ENCODE assay signal across 20 cellular contexts in genomic region chr5:124783794-124784193, GRCh38. TPM values are rescaled to one million over a fixed set of nuclear protein-coding genes. Genes with fewer than 3 reads are reported as not detected.
DNase-seq lines count a peak whose midpoint lies in the region; ATAC-seq and TF ChIP-seq lines count a peak whose summit lies in the region.
"Had no signal": no experiment of that assay in that cellular context is flagged by ENCODE, and none has a peak within 500 bp of the region (broad histone marks: within the 10 kb centered on the region; RNA-seq: fewer than 3 reads in every experiment).

No MANE protein-coding gene starts in this region.

- ATAC-seq in GM18505 (IDR thresholded peaks at IDR 0.05; ENCODE audit: unreplicated experiment) = no peak
- ATAC-seq: left colon had no signal

- TF ChIP-seq CTCF in choroid plexus epithelial cell (conservative IDR thresholded peaks at IDR 0.05; ENCODE audit: low read depth, low read length) = no peak
- no peak for TF ChIP-seq CTCF in liver (IDR thresholded peaks at IDR 0.05; ENCODE audit: low read depth, low read length, missing input control)
- no peak for TF ChIP-seq CTCF in MM.1S (IDR thresholded peaks at IDR 0.05; ENCODE audit: low read length)

- WGBS in liver = 28% methylated on average over 2 of the region's 2 CpGs

- no peak overlapping the region for H3K4me2 ChIP-seq in MM.1S (ENCODE audit: low read depth, low read length)

- H3K79me2 ChIP-seq in MM.1S (ENCODE audit: low read length) = no peaks in the 10 kb centered on the region

- no peaks in the 10 kb centered on the region for H4K20me1 ChIP-seq in MM.1S (ENCODE audit: insufficient read depth, low read length)

- H3K27ac ChIP-seq in liver (ENCODE audit: low read depth in 1 of 2, low read length in 2 of 2) = peak overlapping the region; percentile 64 to 86
- no peak overlapping the region for H3K27ac ChIP-seq in MM.1S (ENCODE audit: low read length)
- H3K27ac ChIP-seq: HL-60, Peyer's patch had no signal

- no peak overlapping the region for H2AFZ ChIP-seq in MM.1S (ENCODE audit: low read length)

- no peaks in the 10 kb centered on the region for H3K27me3 ChIP-seq in liver (ENCODE audit: control insufficient read depth in 4 of 4, insufficient read depth in 4 of 4, low read length in 3 of 4)
- H3K27me3 ChIP-seq in MM.1S (replicated peaks; ENCODE audit: insufficient read depth, low read length) = no peaks in the 10 kb centered on the region
- H3K27me3 ChIP-seq: Peyer's patch had no signal

- H3K36me3 ChIP-seq in liver (ENCODE audit: control insufficient read depth in 4 of 4, insufficient read depth in 3 of 4, low read depth in 1 of 4, low read length in 3 of 4) (no peaks in the 10 kb centered on the region), MM.1S (replicated peaks; ENCODE audit: insufficient read depth, low read length) (no peaks in the 10 kb centered on the region)
- H3K36me3 ChIP-seq: Peyer's patch had no signal

- H3K9me2 ChIP-seq in MM.1S (replicated peaks; ENCODE audit: insufficient read depth, low read length) = no peaks in the 10 kb centered on the region

- H3K4me1 ChIP-seq in liver (ENCODE audit: control insufficient read depth in 4 of 4, insufficient read depth in 4 of 4, low read length in 3 of 4) (peaks cover 0 to 13% (median 2%) of the 10 kb centered on the region in 4 donors), MM.1S (ENCODE audit: low read length) (no peaks in the 10 kb centered on the region)
- H3K4me1 ChIP-seq: Peyer's patch had no signal

- no peak for TF ChIP-seq POLR2A in GM18505 (IDR thresholded peaks at IDR 0.05; ENCODE audit: borderline replicate concordance, extremely low read depth, insufficient read depth, insufficient read length)

- H3F3A ChIP-seq in MM.1S (ENCODE audit: insufficient read depth, low read length) = no peaks in the 10 kb centered on the region

- TF ChIP-seq RAD21 in liver (IDR thresholded peaks at IDR 0.05) = peak; percentile 62 to 65

- no peak overlapping the region for H3K9ac ChIP-seq in liver (ENCODE audit: low read depth in 1 of 2, low read length in 2 of 2)
- H3K9ac ChIP-seq in MM.1S (ENCODE audit: low read length) = no peak overlapping the region

- H3K9me3 ChIP-seq in liver (ENCODE audit: control insufficient read depth in 4 of 4, low read length in 3 of 4) (peaks cover 0 to 5% (median 2%) of the 10 kb centered on the region in 4 donors), MM.1S (replicated peaks; ENCODE audit: insufficient read depth, low read length) (no peaks in the 10 kb centered on the region)
- H3K9me3 ChIP-seq: Peyer's patch had no signal

- no peak overlapping the region for H3K4me3 ChIP-seq in choroid plexus epithelial cell (ENCODE audit: low read depth, low read length)
- H3K4me3 ChIP-seq in liver (ENCODE audit: low read depth in 1 of 3, low read length in 3 of 3) = no peak overlapping the region
- no peak overlapping the region for H3K4me3 ChIP-seq in MM.1S (ENCODE audit: low read length)
- H3K4me3 ChIP-seq: Peyer's patch had no signal

- DNase-seq in AG08395 (ENCODE audit: low spot score) (peak; percentile 55), LHCN-M2 (ENCODE audit: low read depth) (peak; percentile 64), choroid plexus epithelial cell (ENCODE audit: low read depth) (peak; percentile 72), iPS-NIHi7 (ENCODE audit: extremely low spot score) (no peak), MM.1S (no peak), COLO829 (ENCODE audit: low spot score) (no peak)
- DNase-seq: activated CD4-positive, CD25-positive, alpha-beta regulatory T cell treated with anti-CD3 and anti-CD28 coated beads, Interleukin-2, amount 50 U/mL, for 72 hours; activated CD8-positive, alpha-beta memory T cell treated with anti-CD3 and anti-CD28 coated beads, Interleukin-2, amount 50 U/mL, for 48 hours; activated naive CD4-positive, alpha-beta T cell treated with anti-CD3 and anti-CD28 coated beads, Interleukin-2, amount 50 U/mL, for 16 hours; central memory CD4-positive, alpha-beta T cell; GDM1; left colon; NCI-H187; NCI-H510A treated with DMSO at 0.1 percent for 48 hours; Peyer's patch; posterior cingulate gyrus; stimulated activated CD4-positive, alpha-beta T cell treated with anti-CD3 and anti-CD28 coated beads, Interleukin-15, amount 100 ng/mL, for 24 hours had no signal

TF ChIP-seq in liver, 16 proteins besides CTCF, POLR2A, EP300 and RAD21:
- TF ChIP-seq YY1 (IDR thresholded peaks at IDR 0.05) (peak; percentile 43), EGR1 (IDR thresholded peaks at IDR 0.05; ENCODE audit: low read depth in 2 of 2) (peak in 1 of 2 donors; percentile 17), FOXA1 (IDR thresholded peaks at IDR 0.05) (no peak), NR2F2 (IDR thresholded peaks at IDR 0.05) (no peak), JUND (IDR thresholded peaks at IDR 0.05) (peak; percentile 77 to 91), HNF4A (conservative IDR thresholded peaks at IDR 0.05) (peak; percentile 37 to 53), RXRA (IDR thresholded peaks at IDR 0.05) (peak in 1 of 2 donors; percentile 58), SP1 (IDR thresholded peaks at IDR 0.05) (peak; percentile 39)
- TF ChIP-seq, protein P1, sequence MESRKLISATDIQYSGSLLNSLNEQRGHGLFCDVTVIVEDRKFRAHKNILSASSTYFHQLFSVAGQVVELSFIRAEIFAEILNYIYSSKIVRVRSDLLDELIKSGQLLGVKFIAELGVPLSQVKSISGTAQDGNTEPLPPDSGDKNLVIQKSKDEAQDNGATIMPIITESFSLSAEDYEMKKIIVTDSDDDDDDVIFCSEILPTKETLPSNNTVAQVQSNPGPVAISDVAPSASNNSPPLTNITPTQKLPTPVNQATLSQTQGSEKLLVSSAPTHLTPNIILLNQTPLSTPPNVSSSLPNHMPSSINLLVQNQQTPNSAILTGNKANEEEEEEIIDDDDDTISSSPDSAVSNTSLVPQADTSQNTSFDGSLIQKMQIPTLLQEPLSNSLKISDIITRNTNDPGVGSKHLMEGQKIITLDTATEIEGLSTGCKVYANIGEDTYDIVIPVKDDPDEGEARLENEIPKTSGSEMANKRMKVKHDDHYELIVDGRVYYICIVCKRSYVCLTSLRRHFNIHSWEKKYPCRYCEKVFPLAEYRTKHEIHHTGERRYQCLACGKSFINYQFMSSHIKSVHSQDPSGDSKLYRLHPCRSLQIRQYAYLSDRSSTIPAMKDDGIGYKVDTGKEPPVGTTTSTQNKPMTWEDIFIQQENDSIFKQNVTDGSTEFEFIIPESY (IDR thresholded peaks at IDR 0.05) = peak; percentile 14
- TF ChIP-seq, protein P2, sequence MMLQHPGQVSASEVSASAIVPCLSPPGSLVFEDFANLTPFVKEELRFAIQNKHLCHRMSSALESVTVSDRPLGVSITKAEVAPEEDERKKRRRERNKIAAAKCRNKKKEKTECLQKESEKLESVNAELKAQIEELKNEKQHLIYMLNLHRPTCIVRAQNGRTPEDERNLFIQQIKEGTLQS (IDR thresholded peaks at IDR 0.05) = peak; percentile 65

RNA-seq across cellular contexts. Expression of gene ZNF608, which starts 37.4 kb away (rescaled TPM):
- 9.0 and 19.4 TPM in 2 replicates for total RNA-seq in LHCN-M2 (2014; rRNA removed)
- polyA plus RNA-seq in LHCN-M2 (2012) = 3.0 TPM
- total RNA-seq in liver = 1 to 10 TPM; 3.9 to 7.6 TPM
- polyA plus RNA-seq in liver = 1 to 10 TPM; 1.4 to 2.5 TPM

Comparison
In these comparisons a context has a peak if more than half of its experiments do, and no peak if none do; other contexts are left out.
1. DNase-seq: peak in AG08395 (single experiment), LHCN-M2 (single experiment) and choroid plexus epithelial cell (single experiment); none in iPS-NIHi7 (single experiment), MM.1S (single experiment) and COLO829 (single experiment).